Comparison of ENCODE assay signal across 14 cellular contexts in genomic region chr3:172102883-172103310, GRCh38.
DNase-seq lines count a peak whose midpoint lies in the region; ATAC-seq and TF ChIP-seq lines count a peak whose summit lies in the region.
"Had no signal": no experiment of that assay in that cellular context is flagged by ENCODE, and none has a peak within 500 bp of the region (broad histone marks: within the 10 kb centered on the region; RNA-seq: fewer than 3 reads in every experiment).

No MANE protein-coding gene starts in this region.

- peaks cover 81% of the 10 kb centered on the region for H3K4me1 Mint-ChIP-seq in activated CD4-positive, alpha-beta T cell treated with anti-CD3 and anti-CD28 coated beads for 36 hours
- H3K4me1 Mint-ChIP-seq in stimulated activated effector memory CD8-positive, alpha-beta T cell treated with anti-CD3 and anti-CD28 coated beads, Interleukin-12 subunit alpha, Interleukin-12 subunit beta, amount 100 ng/mL, for 72 hours: peaks cover 49% of the 10 kb centered on the region

- H3K27me3 Mint-ChIP-seq in activated CD4-positive, alpha-beta T cell treated with anti-CD3 and anti-CD28 coated beads for 36 hours: no peaks in the 10 kb centered on the region

- peaks cover 11% of the 10 kb centered on the region for H3K36me3 ChIP-seq in SJCRH30
- H3K36me3 ChIP-seq in hepatocyte (replicated peaks; ENCODE audit: insufficient read depth, low read depth): no peaks in the 10 kb centered on the region
- H3K36me3 ChIP-seq: colonic mucosa, HAP-1 had no signal

- POLR2A ChIA-PET in activated CD4-positive, alpha-beta T cell treated with anti-CD3 and anti-CD28 coated beads for 36 hours (lab: Charles Lee): interaction anchor here (0.6 kb wide), 1 partner anchor 11 kb away, joined by 3 read pairs; no protein-coding TSS in a partner anchor

- no peak overlapping the region for H2AFZ ChIP-seq in hepatocyte

- H3K9me2 ChIP-seq in hepatocyte (replicated peaks; ENCODE audit: insufficient read depth): no peaks in the 10 kb centered on the region

- H3K27ac Mint-ChIP-seq in activated CD4-positive, alpha-beta T cell treated with anti-CD3 and anti-CD28 coated beads for 36 hours: peak overlapping the region; percentile 38
- peak overlapping the region; percentile 15 for H3K27ac Mint-ChIP-seq in stimulated activated effector memory CD8-positive, alpha-beta T cell treated with anti-CD3 and anti-CD28 coated beads, Interleukin-12 subunit alpha, Interleukin-12 subunit beta, amount 100 ng/mL, for 72 hours
- H3K27ac Mint-ChIP-seq: stimulated activated memory B cell treated with anti-CD40 and anti-IgM and Interleukin-4, amounts not matched to agents 10 μg/mL and 1 μg/mL and 100 μg/mL, for 72 hours had no signal

- ATAC-seq in activated CD4-positive, alpha-beta T cell treated with anti-CD3 and anti-CD28 coated beads for 36 hours: no peak
- no peak for ATAC-seq in stimulated activated effector memory CD8-positive, alpha-beta T cell treated with anti-CD3 and anti-CD28 coated beads, Interleukin-12 subunit alpha, Interleukin-12 subunit beta, amount 100 ng/mL, for 72 hours
- ATAC-seq: stimulated activated memory B cell treated with anti-CD40 and anti-IgM and Interleukin-4, amounts not matched to agents 10 μg/mL and 1 μg/mL and 100 μg/mL, for 72 hours had no signal

- no peaks in the 10 kb centered on the region for H3K27me3 ChIP-seq in SJCRH30
- H3K27me3 ChIP-seq in hepatocyte: no peaks in the 10 kb centered on the region
- H3K27me3 ChIP-seq: colonic mucosa had no signal

- H3K4me3 ChIP-seq in SJCRH30 (no peak overlapping the region), hepatocyte (no peak overlapping the region)
- H3K4me3 ChIP-seq: colonic mucosa, HAP-1 had no signal

- peaks cover 1% of the 10 kb centered on the region for H3K36me3 Mint-ChIP-seq in activated CD4-positive, alpha-beta T cell treated with anti-CD3 and anti-CD28 coated beads for 36 hours (ENCODE audit: low read depth)
- H3K36me3 Mint-ChIP-seq in stimulated activated effector memory CD8-positive, alpha-beta T cell treated with anti-CD3 and anti-CD28 coated beads, Interleukin-12 subunit alpha, Interleukin-12 subunit beta, amount 100 ng/mL, for 72 hours: peaks cover 13% of the 10 kb centered on the region
- H3K36me3 Mint-ChIP-seq: stimulated activated memory B cell treated with anti-CD40 and anti-IgM and Interleukin-4, amounts not matched to agents 10 μg/mL and 1 μg/mL and 100 μg/mL, for 72 hours had no signal

- H3K27ac ChIP-seq in SJCRH30 (peak overlapping the region; percentile 27), hepatocyte (peak overlapping the region; percentile 38)
- H3K27ac ChIP-seq: colonic mucosa had no signal

- no peaks in the 10 kb centered on the region for H3K9me3 Mint-ChIP-seq in activated CD4-positive, alpha-beta T cell treated with anti-CD3 and anti-CD28 coated beads for 36 hours (ENCODE audit: low read depth)
- no peaks in the 10 kb centered on the region for H3K9me3 Mint-ChIP-seq in stimulated activated effector memory CD8-positive, alpha-beta T cell treated with anti-CD3 and anti-CD28 coated beads, Interleukin-12 subunit alpha, Interleukin-12 subunit beta, amount 100 ng/mL, for 72 hours
- H3K9me3 Mint-ChIP-seq: stimulated activated memory B cell treated with anti-CD40 and anti-IgM and Interleukin-4, amounts not matched to agents 10 μg/mL and 1 μg/mL and 100 μg/mL, for 72 hours; T-helper 1 cell treated with Interleukin-12 subunit alpha and Interleukin-12 subunit beta and Interleukin-4 antibody, amounts not matched to agents 30 μg/mL and 1 μg/mL, for 36 hours had no signal

- H3K4me1 ChIP-seq in SJCRH30 (peaks cover 31% of the 10 kb centered on the region), hepatocyte (ENCODE audit: insufficient read depth) (peaks cover 45% of the 10 kb centered on the region)
- H3K4me1 ChIP-seq: colonic mucosa had no signal

- H3K79me2 ChIP-seq in hepatocyte: peaks cover 100% of the 10 kb centered on the region

- intact Hi-C loops in activated CD4-positive, alpha-beta T cell treated with anti-CD3 and anti-CD28 coated beads for 36 hours (cut with DNase I, micrococcal nuclease): loop anchor here in 1 of 2 experiments (10.0 kb wide), 2 partner anchors 848 to 1748 kb away; partner anchors contain the start of gene SKIL
- intact Hi-C loops in head of caudate nucleus (cut with DNase I): no loop called here

- 49% methylated on average over 3 of the region's 3 CpGs for WGBS in hepatocyte (ENCODE audit: low lambda C conversion rate, missing lambda C conversion rate)

- H4K20me1 ChIP-seq in hepatocyte (ENCODE audit: insufficient read depth, poor library complexity, severe bottlenecking): peaks cover 40% of the 10 kb centered on the region

- no peak overlapping the region for H3K4me2 ChIP-seq in hepatocyte

- H3K4me3 Mint-ChIP-seq in activated CD4-positive, alpha-beta T cell treated with anti-CD3 and anti-CD28 coated beads for 36 hours: peak overlapping the region; percentile 35
- H3K4me3 Mint-ChIP-seq in stimulated activated effector memory CD8-positive, alpha-beta T cell treated with anti-CD3 and anti-CD28 coated beads, Interleukin-12 subunit alpha, Interleukin-12 subunit beta, amount 100 ng/mL, for 72 hours: peak overlapping the region; percentile 48

- no peak for TF ChIP-seq CTCF in hepatocyte (IDR thresholded peaks at IDR 0.05; ENCODE audit: poor library complexity)

- DNase-seq in activated CD4-positive, alpha-beta T cell treated with anti-CD3 and anti-CD28 coated beads for 36 hours: no peak
- DNase-seq in activated CD4-positive, alpha-beta T cell treated with anti-CD3 and anti-CD28 coated beads for 48 hours: no peak
- DNase-seq in SJCRH30 (no peak), hepatocyte (ENCODE audit: low spot score) (no peak), head of caudate nucleus (no peak), foreskin melanocyte (no peak), NCI-H1436 (lab: John Stamatoyannopoulos, UW) (no peak)
- DNase-seq in stimulated activated effector memory CD8-positive, alpha-beta T cell treated with anti-CD3 and anti-CD28 coated beads, Interleukin-12 subunit alpha, Interleukin-12 subunit beta, amount 100 ng/mL, for 72 hours (ENCODE audit: low spot score in 2 of 2): no peak
- DNase-seq: midbrain, NCI-H526 had no signal

- no peaks in the 10 kb centered on the region for H3K9me3 ChIP-seq in SJCRH30 (replicated peaks)
- H3K9me3 ChIP-seq in hepatocyte (ENCODE audit: low read depth): no peaks in the 10 kb centered on the region
- H3K9me3 ChIP-seq: colonic mucosa, HAP-1 had no signal

- CTCF ChIA-PET in activated CD4-positive, alpha-beta T cell treated with anti-CD3 and anti-CD28 coated beads for 36 hours (lab: Charles Lee): interaction anchor here (0.6 to 2.0 kb wide), 3 partner anchors 9 to 67 kb away, joined by 4 to 8 read pairs (median 5); no protein-coding TSS in a partner anchor
